ENCODE assay signal across 1 cellular context in the genomic region with DNA sequence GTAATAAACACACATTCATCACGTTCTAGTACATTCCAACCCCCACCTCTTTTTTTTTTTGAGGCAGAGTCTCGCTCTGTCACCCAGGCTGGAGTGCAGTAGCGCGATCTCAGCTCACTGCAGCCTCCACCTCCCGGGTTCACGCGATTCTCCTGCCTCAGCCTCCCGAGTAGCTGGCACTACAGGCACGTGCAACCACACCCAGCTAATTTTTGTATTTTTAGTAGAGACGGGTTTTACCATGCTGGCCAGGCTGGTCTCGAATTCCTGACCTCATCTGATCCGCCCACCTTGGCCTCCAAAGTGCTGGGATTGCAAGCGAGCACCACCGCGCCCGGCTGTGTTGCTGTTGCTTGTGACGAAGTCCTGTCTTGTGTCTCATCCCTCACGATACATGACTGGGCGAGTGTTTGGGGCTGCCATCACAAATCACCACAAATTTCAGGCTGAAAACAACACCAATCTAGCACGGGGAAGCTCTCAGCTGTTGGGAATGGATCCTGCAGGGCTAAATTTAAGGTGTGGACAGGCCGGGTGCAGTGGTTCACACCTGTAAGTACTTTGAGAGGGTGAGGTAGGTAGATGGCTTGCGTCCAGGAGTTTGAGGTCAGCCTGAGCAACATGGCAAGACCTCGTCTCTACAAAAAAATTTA.
TF ChIP-seq lines count a peak whose summit lies in the region.

No MANE protein-coding gene starts in this region.

TF ChIP-seq in GM12878, 131 proteins besides CTCF, POLR2A, EP300 and RAD21:
- TF ChIP-seq RBBP5 (conservative IDR thresholded peaks at IDR 0.05) (no peak), TCF12 (IDR thresholded peaks at IDR 0.05; ENCODE audit: low read depth, low read length) (no peak), BHLHE40 (IDR thresholded peaks at IDR 0.05; ENCODE audit: borderline replicate concordance in 1 of 2, low read depth in 2 of 2, low read length in 1 of 2) (peak in 1 of 2 experiments; percentile 62; a peak in 2 of 4 replicates), NR2F1 (conservative IDR thresholded peaks at IDR 0.05) (no peak), HDGF (IDR thresholded peaks at IDR 0.05) (no peak), MEF2B (IDR thresholded peaks at IDR 0.05; ENCODE audit: partially characterized antibody, poor library complexity, severe bottlenecking) (no peak), TCF7 (IDR thresholded peaks at IDR 0.05; ENCODE audit: borderline replicate concordance) (no peak), HCFC1 (IDR thresholded peaks at IDR 0.05; ENCODE audit: low read length) (no peak), NR2C2 (IDR thresholded peaks at IDR 0.05; ENCODE audit: borderline replicate concordance, control insufficient read depth, insufficient read length, low read depth) (no peak)
- TF ChIP-seq, protein P1, sequence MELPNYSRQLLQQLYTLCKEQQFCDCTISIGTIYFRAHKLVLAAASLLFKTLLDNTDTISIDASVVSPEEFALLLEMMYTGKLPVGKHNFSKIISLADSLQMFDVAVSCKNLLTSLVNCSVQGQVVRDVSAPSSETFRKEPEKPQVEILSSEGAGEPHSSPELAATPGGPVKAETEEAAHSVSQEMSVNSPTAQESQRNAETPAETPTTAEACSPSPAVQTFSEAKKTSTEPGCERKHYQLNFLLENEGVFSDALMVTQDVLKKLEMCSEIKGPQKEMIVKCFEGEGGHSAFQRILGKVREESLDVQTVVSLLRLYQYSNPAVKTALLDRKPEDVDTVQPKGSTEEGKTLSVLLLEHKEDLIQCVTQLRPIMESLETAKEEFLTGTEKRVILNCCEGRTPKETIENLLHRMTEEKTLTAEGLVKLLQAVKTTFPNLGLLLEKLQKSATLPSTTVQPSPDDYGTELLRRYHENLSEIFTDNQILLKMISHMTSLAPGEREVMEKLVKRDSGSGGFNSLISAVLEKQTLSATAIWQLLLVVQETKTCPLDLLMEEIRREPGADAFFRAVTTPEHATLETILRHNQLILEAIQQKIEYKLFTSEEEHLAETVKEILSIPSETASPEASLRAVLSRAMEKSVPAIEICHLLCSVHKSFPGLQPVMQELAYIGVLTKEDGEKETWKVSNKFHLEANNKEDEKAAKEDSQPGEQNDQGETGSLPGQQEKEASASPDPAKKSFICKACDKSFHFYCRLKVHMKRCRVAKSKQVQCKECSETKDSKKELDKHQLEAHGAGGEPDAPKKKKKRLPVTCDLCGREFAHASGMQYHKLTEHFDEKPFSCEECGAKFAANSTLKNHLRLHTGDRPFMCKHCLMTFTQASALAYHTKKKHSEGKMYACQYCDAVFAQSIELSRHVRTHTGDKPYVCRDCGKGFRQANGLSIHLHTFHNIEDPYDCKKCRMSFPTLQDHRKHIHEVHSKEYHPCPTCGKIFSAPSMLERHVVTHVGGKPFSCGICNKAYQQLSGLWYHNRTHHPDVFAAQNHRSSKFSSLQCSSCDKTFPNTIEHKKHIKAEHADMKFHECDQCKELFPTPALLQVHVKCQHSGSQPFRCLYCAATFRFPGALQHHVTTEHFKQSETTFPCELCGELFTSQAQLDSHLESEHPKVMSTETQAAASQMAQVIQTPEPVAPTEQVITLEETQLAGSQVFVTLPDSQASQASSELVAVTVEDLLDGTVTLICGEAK (IDR thresholded peaks at IDR 0.05; ENCODE audit: borderline replicate concordance), result no peak
- TF ChIP-seq, protein P2, sequence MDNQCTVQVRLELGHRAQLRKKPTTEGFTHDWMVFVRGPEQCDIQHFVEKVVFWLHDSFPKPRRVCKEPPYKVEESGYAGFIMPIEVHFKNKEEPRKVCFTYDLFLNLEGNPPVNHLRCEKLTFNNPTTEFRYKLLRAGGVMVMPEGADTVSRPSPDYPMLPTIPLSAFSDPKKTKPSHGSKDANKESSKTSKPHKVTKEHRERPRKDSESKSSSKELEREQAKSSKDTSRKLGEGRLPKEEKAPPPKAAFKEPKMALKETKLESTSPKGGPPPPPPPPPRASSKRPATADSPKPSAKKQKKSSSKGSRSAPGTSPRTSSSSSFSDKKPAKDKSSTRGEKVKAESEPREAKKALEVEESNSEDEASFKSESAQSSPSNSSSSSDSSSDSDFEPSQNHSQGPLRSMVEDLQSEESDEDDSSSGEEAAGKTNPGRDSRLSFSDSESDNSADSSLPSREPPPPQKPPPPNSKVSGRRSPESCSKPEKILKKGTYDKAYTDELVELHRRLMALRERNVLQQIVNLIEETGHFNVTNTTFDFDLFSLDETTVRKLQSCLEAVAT (IDR thresholded peaks at IDR 0.05), result peak; percentile 82
- TF ChIP-seq, protein P3, sequence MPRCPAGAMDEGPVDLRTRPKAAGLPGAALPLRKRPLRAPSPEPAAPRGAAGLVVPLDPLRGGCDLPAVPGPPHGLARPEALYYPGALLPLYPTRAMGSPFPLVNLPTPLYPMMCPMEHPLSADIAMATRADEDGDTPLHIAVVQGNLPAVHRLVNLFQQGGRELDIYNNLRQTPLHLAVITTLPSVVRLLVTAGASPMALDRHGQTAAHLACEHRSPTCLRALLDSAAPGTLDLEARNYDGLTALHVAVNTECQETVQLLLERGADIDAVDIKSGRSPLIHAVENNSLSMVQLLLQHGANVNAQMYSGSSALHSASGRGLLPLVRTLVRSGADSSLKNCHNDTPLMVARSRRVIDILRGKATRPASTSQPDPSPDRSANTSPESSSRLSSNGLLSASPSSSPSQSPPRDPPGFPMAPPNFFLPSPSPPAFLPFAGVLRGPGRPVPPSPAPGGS (IDR thresholded peaks at IDR 0.05; ENCODE audit: borderline replicate concordance, insufficient read depth, low read depth, low read length, poor library complexity, severe bottlenecking), result no peak
- TF ChIP-seq, protein P4, sequence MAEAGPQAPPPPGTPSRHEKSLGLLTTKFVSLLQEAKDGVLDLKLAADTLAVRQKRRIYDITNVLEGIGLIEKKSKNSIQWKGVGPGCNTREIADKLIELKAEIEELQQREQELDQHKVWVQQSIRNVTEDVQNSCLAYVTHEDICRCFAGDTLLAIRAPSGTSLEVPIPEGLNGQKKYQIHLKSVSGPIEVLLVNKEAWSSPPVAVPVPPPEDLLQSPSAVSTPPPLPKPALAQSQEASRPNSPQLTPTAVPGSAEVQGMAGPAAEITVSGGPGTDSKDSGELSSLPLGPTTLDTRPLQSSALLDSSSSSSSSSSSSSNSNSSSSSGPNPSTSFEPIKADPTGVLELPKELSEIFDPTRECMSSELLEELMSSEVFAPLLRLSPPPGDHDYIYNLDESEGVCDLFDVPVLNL (IDR thresholded peaks at IDR 0.05; ENCODE audit: low read depth, low read length), result no peak
- TF ChIP-seq, protein P5, sequence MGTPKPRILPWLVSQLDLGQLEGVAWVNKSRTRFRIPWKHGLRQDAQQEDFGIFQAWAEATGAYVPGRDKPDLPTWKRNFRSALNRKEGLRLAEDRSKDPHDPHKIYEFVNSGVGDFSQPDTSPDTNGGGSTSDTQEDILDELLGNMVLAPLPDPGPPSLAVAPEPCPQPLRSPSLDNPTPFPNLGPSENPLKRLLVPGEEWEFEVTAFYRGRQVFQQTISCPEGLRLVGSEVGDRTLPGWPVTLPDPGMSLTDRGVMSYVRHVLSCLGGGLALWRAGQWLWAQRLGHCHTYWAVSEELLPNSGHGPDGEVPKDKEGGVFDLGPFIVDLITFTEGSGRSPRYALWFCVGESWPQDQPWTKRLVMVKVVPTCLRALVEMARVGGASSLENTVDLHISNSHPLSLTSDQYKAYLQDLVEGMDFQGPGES (IDR thresholded peaks at IDR 0.05), result no peak
